In the genomic region with DNA sequence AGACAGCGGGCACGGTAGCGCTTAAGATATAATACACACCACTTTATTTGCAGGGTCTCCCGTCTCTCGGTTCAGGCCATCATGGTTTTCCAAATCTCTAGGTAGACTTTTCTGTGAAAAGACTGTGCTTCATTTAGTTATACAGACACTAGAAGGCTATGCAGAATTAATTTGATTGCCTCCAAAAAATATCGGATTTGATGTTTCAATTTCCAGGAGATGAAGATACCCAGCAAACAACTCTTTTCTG, we compare ENCODE assay signal across 9 cellular contexts. TPM values are rescaled to one million over a fixed set of nuclear protein-coding genes. Genes with fewer than 3 reads are reported as not detected.
DNase-seq lines count a peak whose midpoint lies in the region; ATAC-seq and TF ChIP-seq lines count a peak whose summit lies in the region.
"Had no signal": no experiment of that assay in that cellular context is flagged by ENCODE, and none has a peak within 500 bp of the region (broad histone marks: within the 10 kb centered on the region; RNA-seq: fewer than 3 reads in every experiment).

No MANE protein-coding gene starts in this region.

- H3K27ac Mint-ChIP-seq in activated CD4-positive, alpha-beta memory T cell treated with anti-CD3 and anti-CD28 coated beads, Interleukin-2, amount 10 ng/mL, durations not matched to agents 7 days and 5 days: no peak overlapping the region
- H3K27ac Mint-ChIP-seq: activated CD4-positive, alpha-beta memory T cell treated with anti-CD3 and anti-CD28 coated beads for 36 hours had no signal

- ATAC-seq in HG02642 (IDR thresholded peaks at IDR 0.05; ENCODE audit: poor library complexity, unreplicated experiment): no peak

- POLR2A ChIA-PET in HEK293 (lab: Yijun Ruan, JAX): interaction anchor here (3.1 kb wide), 1 partner anchor 29 kb away, joined by 16 read pairs; a partner anchor contains a TSS
- POLR2A ChIA-PET in activated CD4-positive, alpha-beta memory T cell treated with anti-CD3 and anti-CD28 coated beads, Interleukin-2, amount 10 ng/mL, durations not matched to agents 7 days and 5 days (lab: Charles Lee): interaction anchor here (1.0 to 5.5 kb wide), 5 partner anchors 25 to 832 kb away, joined by 4 to 75 read pairs (median 22); a partner anchor contains a TSS

- no peaks in the 10 kb centered on the region for H3K27me3 ChIP-seq in liver (ENCODE audit: control insufficient read depth in 4 of 4, insufficient read depth in 4 of 4, low read length in 3 of 4)
- H3K27me3 ChIP-seq in testis: no peaks in the 10 kb centered on the region

- TF ChIP-seq RAD21 in liver (IDR thresholded peaks at IDR 0.05): no peak

- H3K4me1 Mint-ChIP-seq in activated CD4-positive, alpha-beta memory T cell treated with anti-CD3 and anti-CD28 coated beads, Interleukin-2, amount 10 ng/mL, durations not matched to agents 7 days and 5 days: peaks cover 38% of the 10 kb centered on the region

- intact Hi-C loops in testis (cut with DNase I; ENCODE audit: low total_unique reads): no loop called here

- CTCF ChIA-PET in HEK293 (lab: Yijun Ruan, JAX): no interaction called here
- CTCF ChIA-PET in activated CD4-positive, alpha-beta memory T cell treated with anti-CD3 and anti-CD28 coated beads, Interleukin-2, amount 10 ng/mL, durations not matched to agents 7 days and 5 days (lab: Charles Lee): interaction anchor here (1.8 kb wide), 1 partner anchor 24 kb away, joined by 3 read pairs; no protein-coding TSS in a partner anchor

- H3K4me3 Mint-ChIP-seq in activated CD4-positive, alpha-beta memory T cell treated with anti-CD3 and anti-CD28 coated beads, Interleukin-2, amount 10 ng/mL, durations not matched to agents 7 days and 5 days: no peak overlapping the region
- H3K4me3 Mint-ChIP-seq: activated CD4-positive, alpha-beta memory T cell treated with anti-CD3 and anti-CD28 coated beads for 36 hours had no signal

- H3K9me3 ChIP-seq in HEK293 (ENCODE audit: control insufficient read depth, insufficient read depth, low read depth, low read length): no peaks in the 10 kb centered on the region
- no peaks in the 10 kb centered on the region for H3K9me3 ChIP-seq in liver (ENCODE audit: control insufficient read depth in 4 of 4, low read length in 3 of 4)
- no peaks in the 10 kb centered on the region for H3K9me3 ChIP-seq in testis

- in situ Hi-C loops in astrocyte of the spinal cord (cut with HindIII; ENCODE audit: low sequenced_read_pairs): no loop called here

- H3K36me3 ChIP-seq in HEK293 (ENCODE audit: control insufficient read depth in 2 of 2, insufficient read depth in 1 of 2, low read length in 2 of 2) (peaks cover 7 to 50% of the 10 kb centered on the region in 2 experiments), liver (ENCODE audit: control insufficient read depth in 4 of 4, insufficient read depth in 3 of 4, low read depth in 1 of 4, low read length in 3 of 4) (peaks cover 0 to 2% (median 0%) of the 10 kb centered on the region in 4 donors), testis (ENCODE audit: low read depth, missing control alignments) (no peaks in the 10 kb centered on the region)

- under 1% methylated on average over 6 of the region's 6 CpGs for WGBS in liver
- WGBS in testis, 2 donors: 0 to 1% methylated on average over 6 of the region's 6 CpGs

- no peaks in the 10 kb centered on the region for H3K27me3 Mint-ChIP-seq in activated CD4-positive, alpha-beta memory T cell treated with anti-CD3 and anti-CD28 coated beads, Interleukin-2, amount 10 ng/mL, durations not matched to agents 7 days and 5 days
- H3K27me3 Mint-ChIP-seq: activated CD4-positive, alpha-beta memory T cell treated with anti-CD3 and anti-CD28 coated beads for 36 hours had no signal

- no peaks in the 10 kb centered on the region for H3K9me3 Mint-ChIP-seq in activated CD4-positive, alpha-beta memory T cell treated with anti-CD3 and anti-CD28 coated beads, Interleukin-2, amount 10 ng/mL, durations not matched to agents 7 days and 5 days
- H3K9me3 Mint-ChIP-seq: activated CD4-positive, alpha-beta memory T cell treated with anti-CD3 and anti-CD28 coated beads for 36 hours had no signal

- DNase-seq in astrocyte of the spinal cord (ENCODE audit: low read depth, low spot score): no peak
- DNase-seq in testis: no peak
- no peak for DNase-seq in activated CD4-positive, alpha-beta memory T cell treated with anti-CD3 and anti-CD28 coated beads, Interleukin-2, amount 10 ng/mL, durations not matched to agents 7 days and 5 days
- DNase-seq in D341Med (ENCODE audit: low spot score): no peak
- no peak for DNase-seq in T-helper 2 cell

- H3K4me3 ChIP-seq in HEK293 (ENCODE audit: low read depth, low read length): peak overlapping the region; percentile 98
- H3K4me3 ChIP-seq in astrocyte of the spinal cord (ENCODE audit: low read depth, low read length): peak overlapping the region; percentile 95
- peak overlapping the region; percentile 88 to 91 (median 89) for H3K4me3 ChIP-seq in liver (ENCODE audit: low read depth in 1 of 3, low read length in 3 of 3)
- H3K4me3 ChIP-seq in testis: peak overlapping the region; percentile 86

- H3K9ac ChIP-seq in liver (ENCODE audit: low read depth in 1 of 2, low read length in 2 of 2): peak overlapping the region; percentile 59 to 95

- H3K4me1 ChIP-seq in HEK293 (ENCODE audit: control insufficient read depth, insufficient read depth, low read length) (peaks cover 9% of the 10 kb centered on the region), liver (ENCODE audit: control insufficient read depth in 4 of 4, insufficient read depth in 4 of 4, low read length in 3 of 4) (peaks cover 5 to 41% (median 37%) of the 10 kb centered on the region in 4 donors), testis (peaks cover 24% of the 10 kb centered on the region)

- TF ChIP-seq POLR2A in testis (IDR thresholded peaks at IDR 0.05): no peak

- TF ChIP-seq CTCF in HEK293 (tag by site-specific recombination; IDR thresholded peaks at IDR 0.05): no peak
- no peak for TF ChIP-seq CTCF in astrocyte of the spinal cord (IDR thresholded peaks at IDR 0.05; ENCODE audit: low read depth, low read length)
- no peak for TF ChIP-seq CTCF in liver (IDR thresholded peaks at IDR 0.05; ENCODE audit: low read depth, low read length, missing input control)
- no peak for TF ChIP-seq CTCF in testis (IDR thresholded peaks at IDR 0.05)

- H3K27ac ChIP-seq in HEK293 (ENCODE audit: extremely low read depth, low read depth, low read length): peak overlapping the region; percentile 60; the same call in 1 of the 2 replicates
- peak overlapping the region in 1 of 2 donors; percentile 72 for H3K27ac ChIP-seq in liver (ENCODE audit: low read depth in 1 of 2, low read length in 2 of 2)
- peak overlapping the region; percentile 74 to 94 for H3K27ac ChIP-seq in testis

- peaks cover 26% of the 10 kb centered on the region for H3K36me3 Mint-ChIP-seq in activated CD4-positive, alpha-beta memory T cell treated with anti-CD3 and anti-CD28 coated beads, Interleukin-2, amount 10 ng/mL, durations not matched to agents 7 days and 5 days (ENCODE audit: low read depth)

TF ChIP-seq in HEK293, 187 proteins besides CTCF, POLR2A, EP300 and RAD21 (continues in another document):
- TF ChIP-seq ZSCAN30 (tag by site-specific recombination; IDR thresholded peaks at IDR 0.05) (no peak), ZNF473 (tag by site-specific recombination; IDR thresholded peaks at IDR 0.05) (no peak), ZBTB1 (tag by site-specific recombination; IDR thresholded peaks at IDR 0.05) (no peak), ZNF133 (tag by site-specific recombination; IDR thresholded peaks at IDR 0.05) (no peak), ZNF221 (tag by site-specific recombination; IDR thresholded peaks at IDR 0.05; ENCODE audit: borderline replicate concordance) (no peak), ZNF302 (tag by site-specific recombination; IDR thresholded peaks at IDR 0.05; ENCODE audit: low read depth) (no peak), SETDB1 (IDR thresholded peaks at IDR 0.05; ENCODE audit: insufficient read length, low read length) (no peak)

TF ChIP-seq in liver, 16 proteins besides CTCF, POLR2A, EP300 and RAD21 (continues in another document):
- TF ChIP-seq, protein P1, sequence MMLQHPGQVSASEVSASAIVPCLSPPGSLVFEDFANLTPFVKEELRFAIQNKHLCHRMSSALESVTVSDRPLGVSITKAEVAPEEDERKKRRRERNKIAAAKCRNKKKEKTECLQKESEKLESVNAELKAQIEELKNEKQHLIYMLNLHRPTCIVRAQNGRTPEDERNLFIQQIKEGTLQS (IDR thresholded peaks at IDR 0.05): no peak
- no peak for TF ChIP-seq GABPA (IDR thresholded peaks at IDR 0.05 in 1 of 2, conservative IDR thresholded peaks at IDR 0.05 in 1 of 2)

RNA-seq across cellular contexts. Expression of a gene that starts 0.6 kb away (rescaled TPM):
- total RNA-seq in liver (1 to 10 TPM; 7.5 TPM), testis (10 to 100 TPM; 44.4 to 50.2 TPM)
- polyA plus RNA-seq in liver (1 to 10 TPM; 4.5 to 7.1 TPM), testis (ENCODE audit: insufficient read depth, low read depth, low replicate concordance) (101 TPM)
- total RNA-seq in activated CD4-positive, alpha-beta memory T cell treated with anti-CD3 and anti-CD28 coated beads, Interleukin-2, amount 10 ng/mL, durations not matched to agents 7 days and 5 days: 10 to 100 TPM; 19.1 to 19.6 TPM

RNA-seq across cellular contexts. Expression of a gene that starts 1.7 kb away (rescaled TPM):
- total RNA-seq in liver (100 to 1,000 TPM; 177 to 184 TPM), testis (100 to 1,000 TPM; 170 to 181 TPM)
- polyA plus RNA-seq in liver (100 to 1,000 TPM; 191 to 314 TPM), testis (ENCODE audit: insufficient read depth, low read depth, low replicate concordance) (208 TPM)
- 100 to 1,000 TPM; 151 to 157 TPM for total RNA-seq in activated CD4-positive, alpha-beta memory T cell treated with anti-CD3 and anti-CD28 coated beads, Interleukin-2, amount 10 ng/mL, durations not matched to agents 7 days and 5 days

RNA-seq across cellular contexts. Expression of a gene that starts 29.6 kb away (rescaled TPM):
- total RNA-seq in liver (10 to 100 TPM; 19.7 to 26.8 TPM), testis (10 to 100 TPM; 56.4 to 60.6 TPM)
- polyA plus RNA-seq in liver (10 to 100 TPM; 19.6 to 28.3 TPM), testis (ENCODE audit: insufficient read depth, low read depth, low replicate concordance) (41.9 TPM)
- 10 to 100 TPM; 78.7 to 82.1 TPM for total RNA-seq in activated CD4-positive, alpha-beta memory T cell treated with anti-CD3 and anti-CD28 coated beads, Interleukin-2, amount 10 ng/mL, durations not matched to agents 7 days and 5 days
